Comparison of ENCODE assay signal across 1 cellular context in genomic region chr15:66231421-66232266, GRCh38.
TF ChIP-seq lines count a peak whose summit lies in the region.

No MANE protein-coding gene starts in this region.

TF ChIP-seq in HepG2, 621 proteins besides CTCF, POLR2A, EP300 and RAD21 (continued from another document):
- peak; percentile 52; the same call in 1 of the 2 replicates for TF ChIP-seq ZNF629 (CRISPR knock-in tag; conservative IDR thresholded peaks at IDR 0.05)
